Comparison of ENCODE assay signal across 15 cellular contexts in genomic region chr2:221649045-221649444, GRCh38.
DNase-seq lines count a peak whose midpoint lies in the region; ATAC-seq, FAIRE-seq and TF ChIP-seq lines count a peak whose summit lies in the region.
"Had no signal": no experiment of that assay in that cellular context is flagged by ENCODE, and none has a peak within 500 bp of the region (broad histone marks: within the 10 kb centered on the region; RNA-seq: fewer than 3 reads in every experiment).

No MANE protein-coding gene starts in this region.

- no peak overlapping the region for H2AFZ ChIP-seq in hepatocyte

- H3K9ac ChIP-seq in adipocyte (ENCODE audit: low read length) = no peak overlapping the region

- H3K36me3 Mint-ChIP-seq in activated T-cell treated with anti-CD3 and anti-CD28 coated beads, Interleukin-2, amount 50 U/mL, for 24 hours (ENCODE audit: low read depth) = no peaks in the 10 kb centered on the region

- H3K4me3 ChIP-seq in adipocyte (ENCODE audit: low read length) (no peak overlapping the region), hepatocyte (no peak overlapping the region), thyroid gland (replicated peaks in 1 of 3) (no peak overlapping the region)
- H3K4me3 ChIP-seq: cardiac muscle cell, HAP-1, skin epidermis had no signal

- no peak for ATAC-seq in HG02938 (IDR thresholded peaks at IDR 0.05; ENCODE audit: unreplicated experiment)
- ATAC-seq: activated CD4-positive, alpha-beta T cell treated with anti-CD3 and anti-CD28 coated beads for 36 hours; activated T-helper 17 cell treated with anti-CD3 and anti-CD28 coated beads, Interleukin-2, amount 50 U/mL, for 72 hours had no signal

- no peak for TF ChIP-seq POLR2A in thyroid gland (IDR thresholded peaks at IDR 0.05)

- no peak overlapping the region for H3K4me3 Mint-ChIP-seq in activated T-cell treated with anti-CD3 and anti-CD28 coated beads, Interleukin-2, amount 50 U/mL, for 24 hours
- H3K4me3 Mint-ChIP-seq: activated CD4-positive, alpha-beta T cell treated with anti-CD3 and anti-CD28 coated beads for 36 hours; activated T-helper 17 cell treated with anti-CD3 and anti-CD28 coated beads, Interleukin-2, amount 50 U/mL, for 72 hours had no signal

- FAIRE-seq in frontal cortex (lab: Jason Lieb, UNC) = no peak

- H3K27ac ChIP-seq in hepatocyte (no peak overlapping the region), thyroid gland (no peak overlapping the region)
- H3K27ac ChIP-seq: cardiac muscle cell, skin epidermis had no signal

- peaks cover 4% of the 10 kb centered on the region for H3K27me3 Mint-ChIP-seq in activated T-cell treated with anti-CD3 and anti-CD28 coated beads, Interleukin-2, amount 50 U/mL, for 24 hours

- no peaks in the 10 kb centered on the region for H3K9me2 ChIP-seq in hepatocyte (replicated peaks; ENCODE audit: insufficient read depth)

- H3K36me3 ChIP-seq in adipocyte (ENCODE audit: control insufficient read depth, insufficient read depth, low read length, severe bottlenecking) (no peaks in the 10 kb centered on the region), hepatocyte (replicated peaks; ENCODE audit: insufficient read depth, low read depth) (no peaks in the 10 kb centered on the region), thyroid gland (no peaks in the 10 kb centered on the region)
- H3K36me3 ChIP-seq: cardiac muscle cell, HAP-1 had no signal

- peaks cover 3% of the 10 kb centered on the region for H3K9me3 Mint-ChIP-seq in activated T-cell treated with anti-CD3 and anti-CD28 coated beads, Interleukin-2, amount 50 U/mL, for 24 hours
- H3K9me3 Mint-ChIP-seq: activated T-helper 17 cell treated with anti-CD3 and anti-CD28 coated beads, Interleukin-2, amount 50 U/mL, for 72 hours had no signal

- intact Hi-C loops in thyroid gland (cut with DNase I) = no loop called here

- no peak overlapping the region for H3K4me2 ChIP-seq in hepatocyte

- TF ChIP-seq CTCF in hepatocyte (IDR thresholded peaks at IDR 0.05; ENCODE audit: poor library complexity) (no peak), thyroid gland (IDR thresholded peaks at IDR 0.05) (no peak)

- H3K9me3 ChIP-seq in adipocyte (ENCODE audit: control insufficient read depth, low read length) (no peaks in the 10 kb centered on the region), hepatocyte (ENCODE audit: low read depth) (no peaks in the 10 kb centered on the region), thyroid gland (no peaks in the 10 kb centered on the region)

- peak; percentile 6 for DNase-seq in NCI-H2107 (lab: John Stamatoyannopoulos, UW)
- no peak for DNase-seq in NCI-H2107 treated with DMSO at 0.1 percent for 48 hours (lab: John Stamatoyannopoulos, UW; ENCODE audit: unreplicated experiment)
- DNase-seq in adipocyte (ENCODE audit: low read depth) = peak; percentile 48
- DNase-seq in hepatocyte (ENCODE audit: low spot score) = peak; percentile 11
- peak; percentile 23 to 38 for DNase-seq in thyroid gland
- no peak for DNase-seq in activated T-cell treated with anti-CD3 and anti-CD28 coated beads, Interleukin-2, amount 50 U/mL, for 24 hours
- DNase-seq in frontal cortex (ENCODE audit: low spot score in 2 of 2) = no peak
- DNase-seq: activated CD4-positive, alpha-beta T cell treated with anti-CD3 and anti-CD28 coated beads for 36 hours; erythroblast; SW 1271 had no signal

- no peaks in the 10 kb centered on the region for H4K20me1 ChIP-seq in hepatocyte (ENCODE audit: insufficient read depth, poor library complexity, severe bottlenecking)

- no peaks in the 10 kb centered on the region for H3K4me1 ChIP-seq in adipocyte (ENCODE audit: control insufficient read depth, insufficient read depth, low read length)
- no peaks in the 10 kb centered on the region for H3K4me1 ChIP-seq in hepatocyte (ENCODE audit: insufficient read depth)
- no peaks in the 10 kb centered on the region for H3K4me1 ChIP-seq in thyroid gland

- H3K27me3 ChIP-seq in adipocyte (replicated peaks; ENCODE audit: control insufficient read depth, insufficient read depth, low read length) (no peaks in the 10 kb centered on the region), hepatocyte (no peaks in the 10 kb centered on the region), thyroid gland (no peaks in the 10 kb centered on the region)
- H3K27me3 ChIP-seq: cardiac muscle cell had no signal

- H3K27ac Mint-ChIP-seq in activated T-cell treated with anti-CD3 and anti-CD28 coated beads, Interleukin-2, amount 50 U/mL, for 24 hours = no peak overlapping the region
- H3K27ac Mint-ChIP-seq: activated CD4-positive, alpha-beta T cell treated with anti-CD3 and anti-CD28 coated beads for 36 hours; activated T-helper 17 cell treated with anti-CD3 and anti-CD28 coated beads, Interleukin-2, amount 50 U/mL, for 72 hours had no signal

- H3K4me1 Mint-ChIP-seq in activated T-cell treated with anti-CD3 and anti-CD28 coated beads, Interleukin-2, amount 50 U/mL, for 24 hours (ENCODE audit: low read depth) = no peaks in the 10 kb centered on the region
- H3K4me1 Mint-ChIP-seq: activated CD4-positive, alpha-beta T cell treated with anti-CD3 and anti-CD28 coated beads for 36 hours; activated T-helper 17 cell treated with anti-CD3 and anti-CD28 coated beads, Interleukin-2, amount 50 U/mL, for 72 hours had no signal

- no peaks in the 10 kb centered on the region for H3K79me2 ChIP-seq in hepatocyte

Comparison
In these comparisons a context has a peak if more than half of its experiments do, and no peak if none do; other contexts are left out.
1. DNase-seq: peak in NCI-H2107 (single experiment), adipocyte (single experiment), hepatocyte (single experiment) and thyroid gland (2 of 2); none in NCI-H2107 treated with DMSO at 0.1 percent for 48 hours (single experiment), activated T-cell treated with anti-CD3 and anti-CD28 coated beads, Interleukin-2, amount 50 U/mL, for 24 hours (single experiment) and frontal cortex (0 of 2).